ENCODE assay signal across 17 cellular contexts in the genomic region with DNA sequence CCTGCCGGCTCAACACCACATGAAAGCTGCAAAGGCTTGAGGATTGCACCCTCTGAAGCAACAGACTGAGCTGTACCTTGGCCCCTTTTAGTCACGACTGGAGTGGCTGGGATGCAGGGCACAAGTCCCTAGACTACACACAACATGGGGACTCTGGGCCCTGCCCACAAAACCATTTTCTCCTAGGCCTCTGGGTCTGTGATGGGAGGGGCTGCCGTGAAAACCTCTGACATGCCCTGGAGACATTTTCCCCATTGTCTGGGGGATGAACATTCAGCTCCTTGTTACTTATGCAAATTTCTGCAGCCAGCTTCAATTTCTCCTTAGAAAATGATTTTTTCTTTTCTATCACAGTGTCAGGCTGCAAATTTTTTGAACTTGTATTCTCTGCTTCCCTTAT.
DNase-seq lines count a peak whose midpoint lies in the region; ATAC-seq and TF ChIP-seq lines count a peak whose summit lies in the region.
"Had no signal": no experiment of that assay in that cellular context is flagged by ENCODE, and none has a peak within 500 bp of the region (broad histone marks: within the 10 kb centered on the region; RNA-seq: fewer than 3 reads in every experiment).

No MANE protein-coding gene starts in this region.

- H3K9me2 ChIP-seq in GM23338 (ENCODE audit: insufficient read depth): peaks cover 9% of the 10 kb centered on the region

- no peak for TF ChIP-seq POLR2A in heart left ventricle (IDR thresholded peaks at IDR 0.05)

- peaks cover 47% of the 10 kb centered on the region for H3K9me3 Mint-ChIP-seq in GM23338
- H3K9me3 Mint-ChIP-seq in central memory CD8-positive, alpha-beta T cell: peaks cover 24% of the 10 kb centered on the region

- H2BK12ac ChIP-seq in neuronal stem cell (ENCODE audit: low read length): no peak overlapping the region

- no peak overlapping the region for H3K4me3 ChIP-seq in GM23338
- no peak overlapping the region for H3K4me3 ChIP-seq in HUES64 (ENCODE audit: low read length)
- no peak overlapping the region for H3K4me3 ChIP-seq in heart left ventricle
- H3K4me3 ChIP-seq in neuronal stem cell (ENCODE audit: low read length in 2 of 2): no peak overlapping the region
- H3K4me3 ChIP-seq: BLaER1, GM12878, GM23248 had no signal

- no peak overlapping the region for H3K14ac ChIP-seq in neuronal stem cell (ENCODE audit: low read length)

- H4K20me1 ChIP-seq in GM23338 (replicated peaks; ENCODE audit: insufficient read depth): no peaks in the 10 kb centered on the region
- H4K20me1 ChIP-seq: BLaER1 had no signal

- no peaks in the 10 kb centered on the region for H3F3A ChIP-seq in GM23338 (replicated peaks; ENCODE audit: low read depth)

- no peak for TF ChIP-seq CTCF in GM23338 (conservative IDR thresholded peaks at IDR 0.05; ENCODE audit: low read depth in 2 of 2)
- no peak for TF ChIP-seq CTCF in heart left ventricle (IDR thresholded peaks at IDR 0.05)

- H4K8ac ChIP-seq in neuronal stem cell (ENCODE audit: low read depth, low read length): no peak overlapping the region

- no peak overlapping the region for H2AFZ ChIP-seq in GM23338
- H2AFZ ChIP-seq in neuronal stem cell (ENCODE audit: low read length): no peak overlapping the region
- H2AFZ ChIP-seq: GM23248 had no signal

- DNase-seq in GM23338 (ENCODE audit: low spot score) (no peak), heart left ventricle (no peak), DMS153 (lab: John Stamatoyannopoulos, UW) (no peak), neuronal stem cell (ENCODE audit: low spot score) (no peak)
- DNase-seq in central memory CD8-positive, alpha-beta T cell (ENCODE audit: low spot score in 2 of 2): no peak
- DNase-seq: 8988T; CD4-positive, alpha-beta memory T cell; DMS79 treated with DMSO at 0.1 percent for 48 hours; GM23248; H7 had no signal

- H3K79me2 ChIP-seq in GM23338 (replicated peaks; ENCODE audit: insufficient read depth): no peaks in the 10 kb centered on the region

- intact Hi-C loops in heart left ventricle (cut with DNase I): no loop called here

- H3K4me3 Mint-ChIP-seq in GM23338: no peak overlapping the region
- no peak overlapping the region for H3K4me3 Mint-ChIP-seq in central memory CD8-positive, alpha-beta T cell
- H3K4me3 Mint-ChIP-seq: CD14-positive monocyte; CD4-positive, alpha-beta memory T cell had no signal

- peaks cover 11% of the 10 kb centered on the region for H3K4me1 Mint-ChIP-seq in GM23338
- H3K4me1 Mint-ChIP-seq in central memory CD8-positive, alpha-beta T cell: no peaks in the 10 kb centered on the region
- H3K4me1 Mint-ChIP-seq: CD14-positive monocyte; CD4-positive, alpha-beta memory T cell had no signal

- no peaks in the 10 kb centered on the region for H3K79me1 ChIP-seq in neuronal stem cell (ENCODE audit: low read depth, low read length)

- H3K4me1 ChIP-seq in GM23338 (ENCODE audit: insufficient read depth): peaks cover 6% of the 10 kb centered on the region; the same call in 1 of the 2 replicates
- H3K4me1 ChIP-seq in HUES64 (ENCODE audit: insufficient read depth, low read length): no peaks in the 10 kb centered on the region
- H3K4me1 ChIP-seq in heart left ventricle: no peaks in the 10 kb centered on the region
- no peaks in the 10 kb centered on the region for H3K4me1 ChIP-seq in neuronal stem cell (ENCODE audit: control insufficient read depth in 2 of 2, insufficient read depth in 1 of 2, low read depth in 1 of 2, low read length in 2 of 2)
- H3K4me1 ChIP-seq: BLaER1 had no signal

- no peak overlapping the region for H3K9ac ChIP-seq in HUES64 (ENCODE audit: low read depth, low read length)
- no peak overlapping the region for H3K9ac ChIP-seq in neuronal stem cell (ENCODE audit: low read depth, low read length, poor library complexity)
- H3K9ac ChIP-seq: BLaER1, GM23248, KMS-11 had no signal

- peaks cover 2% of the 10 kb centered on the region for H3K27me3 Mint-ChIP-seq in GM23338 (ENCODE audit: insufficient read depth, low read depth, poor library complexity)
- no peaks in the 10 kb centered on the region for H3K27me3 Mint-ChIP-seq in central memory CD8-positive, alpha-beta T cell

- H3K36me3 ChIP-seq in GM23338 (ENCODE audit: insufficient read depth) (peaks cover 12% of the 10 kb centered on the region), HUES64 (ENCODE audit: insufficient read depth, low read length) (no peaks in the 10 kb centered on the region), heart left ventricle (no peaks in the 10 kb centered on the region), neuronal stem cell (replicated peaks in 1 of 2; ENCODE audit: control insufficient read depth in 2 of 2, insufficient read depth in 2 of 2, low read length in 2 of 2) (no peaks in the 10 kb centered on the region)
- H3K36me3 ChIP-seq: BLaER1 had no signal

- H3K18ac ChIP-seq in neuronal stem cell (ENCODE audit: low read length): no peak overlapping the region

- H3K9me3 ChIP-seq in HUES64 (ENCODE audit: insufficient read depth, low read depth, low read length): peaks cover 29% of the 10 kb centered on the region
- peaks cover 0 to 23% (median 0%) of the 10 kb centered on the region in 12 donors for H3K9me3 ChIP-seq in heart left ventricle
- peaks cover 0 to 1% of the 10 kb centered on the region in 2 donors for H3K9me3 ChIP-seq in neuronal stem cell (replicated peaks in 1 of 2; ENCODE audit: control insufficient read depth in 2 of 2, insufficient read depth in 1 of 2, low read depth in 1 of 2, low read length in 2 of 2)

- 42% methylated on average over 3 of the region's 3 CpGs for WGBS in HUES64
- WGBS in heart left ventricle, 4 donors: 53 to 81% (median 76%) methylated on average over 3 of the region's 3 CpGs
- no CpG with 5 or more reads among the region's 3 CpGs for WGBS in neuronal stem cell (ENCODE audit: extremely low coverage in 2 of 2, insufficient read length in 2 of 2, insufficient replicate concordance in 1 of 2), 2 donors

- H2BK15ac ChIP-seq in neuronal stem cell (ENCODE audit: low read length): no peak overlapping the region

- no peak overlapping the region for H4K91ac ChIP-seq in neuronal stem cell (ENCODE audit: low read depth, low read length, poor library complexity)

- H3K4me2 ChIP-seq in GM23338: no peak overlapping the region
- H3K4me2 ChIP-seq in neuronal stem cell (ENCODE audit: insufficient read depth, low read length, poor library complexity, severe bottlenecking): no peak overlapping the region
- H3K4me2 ChIP-seq: BLaER1, KMS-11 had no signal

- peaks cover 42% of the 10 kb centered on the region for H3K36me3 Mint-ChIP-seq in GM23338 (ENCODE audit: low read depth)
- H3K36me3 Mint-ChIP-seq in central memory CD8-positive, alpha-beta T cell (ENCODE audit: insufficient read depth): peaks cover 2% of the 10 kb centered on the region
- H3K36me3 Mint-ChIP-seq: CD14-positive monocyte; CD4-positive, alpha-beta memory T cell had no signal

- no peak overlapping the region for H2AK5ac ChIP-seq in neuronal stem cell (ENCODE audit: low read depth, low read length)

- H3K23ac ChIP-seq in neuronal stem cell (ENCODE audit: low read depth, low read length, poor library complexity): no peak overlapping the region

- H3K27ac Mint-ChIP-seq in GM23338: peak overlapping the region; percentile 25; the same call in 1 of the 2 replicates
- peak overlapping the region; percentile 35 for H3K27ac Mint-ChIP-seq in central memory CD8-positive, alpha-beta T cell (ENCODE audit: low read depth)
- H3K27ac Mint-ChIP-seq: CD14-positive monocyte; CD4-positive, alpha-beta memory T cell had no signal

- H3K4ac ChIP-seq in neuronal stem cell (ENCODE audit: low read length): no peak overlapping the region

- H2BK120ac ChIP-seq in neuronal stem cell (ENCODE audit: low read depth, low read length): no peak overlapping the region

- ATAC-seq in GM23338 (no peak; the same call in 2 of the 3 replicates), heart left ventricle (no peak), GM19351 (IDR thresholded peaks at IDR 0.05; ENCODE audit: unreplicated experiment) (no peak)
- ATAC-seq in central memory CD8-positive, alpha-beta T cell (replicated peaks; ENCODE audit: extremely low read depth, poor library complexity, severe bottlenecking): no peak
- ATAC-seq: GM12878 had no signal

- no peak overlapping the region for H2BK5ac ChIP-seq in neuronal stem cell (ENCODE audit: low read length)

- H3K27ac ChIP-seq in GM23338 (ENCODE audit: low read depth): peak overlapping the region; percentile 65; the same call in 1 of the 2 replicates
- H3K27ac ChIP-seq in HUES64 (ENCODE audit: low read depth, low read length): peak overlapping the region; percentile 73; the same call in 1 of the 2 replicates
- no peak overlapping the region for H3K27ac ChIP-seq in heart left ventricle
- no peak overlapping the region for H3K27ac ChIP-seq in neuronal stem cell (replicated peaks; ENCODE audit: low read length)
- H3K27ac ChIP-seq: BLaER1, GM23248, HL-60, KMS-11 had no signal

- H3K27me3 ChIP-seq in GM23338 (ENCODE audit: insufficient read depth) (no peaks in the 10 kb centered on the region), HUES64 (ENCODE audit: insufficient read depth, low read length) (no peaks in the 10 kb centered on the region), heart left ventricle (no peaks in the 10 kb centered on the region), neuronal stem cell (ENCODE audit: control insufficient read depth in 3 of 3, insufficient read depth in 3 of 3, low read depth in 1 of 3, low read length in 3 of 3) (no peaks in the 10 kb centered on the region)
- H3K27me3 ChIP-seq: BLaER1 had no signal

TF ChIP-seq in GM23338, 12 proteins besides CTCF, POLR2A, EP300 and RAD21 (continues in another document):
- no peak for TF ChIP-seq STAT1 (IDR thresholded peaks at IDR 0.05; ENCODE audit: unreplicated experiment)
- TF ChIP-seq EZH2phosphoT487 (IDR thresholded peaks at IDR 0.05; ENCODE audit: unreplicated experiment): no peak

Comparison
In these comparisons a context has a peak if more than half of its experiments do, and no peak if none do; other contexts are left out.
1. H3K27ac ChIP-seq: peak in GM23338 (single experiment) and HUES64 (single experiment); none in heart left ventricle (0 of 12) and neuronal stem cell (single experiment).